ENCODE assay signal across 12 cellular contexts in genomic region chr15:68275165-68275746, GRCh38. TPM values are rescaled to one million over a fixed set of nuclear protein-coding genes. Genes with fewer than 3 reads are reported as not detected.
A peak's percentile ranks its signal among the peaks of the same experiment; 100 is the strongest.
DNase-seq lines count a peak whose midpoint lies in the region; ATAC-seq and TF ChIP-seq lines count a peak whose summit lies in the region.
"Had no signal": no experiment of that assay in that cellular context is flagged by ENCODE, and none has a peak within 500 bp of the region (broad histone marks: within the 10 kb centered on the region; RNA-seq: fewer than 3 reads in every experiment).

No MANE protein-coding gene starts in this region.

- DNase-seq in left lung (peak in 1 of 2 donors; percentile 37), stomach (peak; percentile 63), NCI-H524 (lab: John Stamatoyannopoulos, UW) (no peak)
- DNase-seq in activated CD8-positive, alpha-beta memory T cell treated with anti-CD3 and anti-CD28 coated beads, Interleukin-2, amount 50 U/mL, for 48 hours = no peak
- DNase-seq: activated CD4-positive, CD25-positive, alpha-beta regulatory T cell; activated gamma-delta T cell; NCI-H2171; thyroid gland had no signal

- H3K36me3 Mint-ChIP-seq in activated T-helper 17 cell treated with anti-CD3 and anti-CD28 coated beads, Interleukin-2, amount 50 U/mL, for 72 hours (ENCODE audit: low read depth) = peaks cover 20% of the 10 kb centered on the region

- intact Hi-C loops in left lung (cut with DNase I) = no loop called here
- intact Hi-C loops in stomach (cut with DNase I; ENCODE audit: low total_unique reads) = no loop called here

- no peak overlapping the region for H3K27ac Mint-ChIP-seq in activated T-helper 17 cell treated with anti-CD3 and anti-CD28 coated beads, Interleukin-2, amount 50 U/mL, for 72 hours

- POLR2A ChIA-PET in HEK293 (lab: Yijun Ruan, JAX) = no interaction called here

- no peak for ATAC-seq in activated T-helper 17 cell treated with anti-CD3 and anti-CD28 coated beads, Interleukin-2, amount 50 U/mL, for 72 hours (replicated peaks)
- ATAC-seq in left lung (peak; percentile 29), GM18502 (IDR thresholded peaks at IDR 0.05; ENCODE audit: poor library complexity, unreplicated experiment) (no peak), GM19035 (IDR thresholded peaks at IDR 0.05; ENCODE audit: unreplicated experiment) (no peak)

- CTCF ChIA-PET in HEK293 (lab: Yijun Ruan, JAX) = interaction anchor here (0.7 to 3.8 kb wide), 4 partner anchors 22 to 275 kb away, joined by 3 to 19 read pairs (median 6); no protein-coding TSS in a partner anchor

- peak overlapping the region; percentile 89 for H3K4me3 Mint-ChIP-seq in activated T-helper 17 cell treated with anti-CD3 and anti-CD28 coated beads, Interleukin-2, amount 50 U/mL, for 72 hours

- TF ChIP-seq EP300 in stomach (IDR thresholded peaks at IDR 0.05) = no peak

- peaks cover 0 to 7% of the 10 kb centered on the region in 2 experiments; a peak in 1 of 3 replicates for H3K36me3 ChIP-seq in HEK293 (ENCODE audit: control insufficient read depth in 2 of 2, insufficient read depth in 1 of 2, low read length in 2 of 2)
- H3K36me3 ChIP-seq in left lung = no peaks in the 10 kb centered on the region
- H3K36me3 ChIP-seq in stomach = no peaks in the 10 kb centered on the region
- H3K36me3 ChIP-seq: thyroid gland had no signal

- no peaks in the 10 kb centered on the region for H3K27me3 Mint-ChIP-seq in activated T-helper 17 cell treated with anti-CD3 and anti-CD28 coated beads, Interleukin-2, amount 50 U/mL, for 72 hours

- H3K9me3 ChIP-seq in HEK293 (ENCODE audit: control insufficient read depth, insufficient read depth, low read depth, low read length) (no peaks in the 10 kb centered on the region), left lung (no peaks in the 10 kb centered on the region), stomach (no peaks in the 10 kb centered on the region)
- H3K9me3 ChIP-seq: thyroid gland had no signal

- H3K4me1 ChIP-seq in HEK293 (ENCODE audit: control insufficient read depth, insufficient read depth, low read length) = peaks cover 14% of the 10 kb centered on the region
- H3K4me1 ChIP-seq in left lung = peaks cover 16 to 24% of the 10 kb centered on the region in 2 donors
- H3K4me1 ChIP-seq in stomach = peaks cover 45 to 69% (median 56%) of the 10 kb centered on the region in 4 donors

- no peak for TF ChIP-seq CTCF in HEK293 (tag by site-specific recombination; IDR thresholded peaks at IDR 0.05)
- TF ChIP-seq CTCF in left lung (IDR thresholded peaks at IDR 0.05) = no peak
- no peak for TF ChIP-seq CTCF in stomach (IDR thresholded peaks at IDR 0.05)

- H3K4me3 ChIP-seq in HEK293 (ENCODE audit: low read depth, low read length) = no peak overlapping the region
- no peak overlapping the region for H3K4me3 ChIP-seq in left lung
- no peak overlapping the region for H3K4me3 ChIP-seq in stomach
- H3K4me3 ChIP-seq: thyroid gland had no signal

- no peaks in the 10 kb centered on the region for H3K9me3 Mint-ChIP-seq in activated T-helper 17 cell treated with anti-CD3 and anti-CD28 coated beads, Interleukin-2, amount 50 U/mL, for 72 hours

- TF ChIP-seq POLR2A in stomach (IDR thresholded peaks at IDR 0.05) = no peak

- H3K4me1 Mint-ChIP-seq in activated T-helper 17 cell treated with anti-CD3 and anti-CD28 coated beads, Interleukin-2, amount 50 U/mL, for 72 hours = peaks cover 22% of the 10 kb centered on the region

- H3K27me3 ChIP-seq in left lung (no peaks in the 10 kb centered on the region), stomach (no peaks in the 10 kb centered on the region)
- H3K27me3 ChIP-seq: thyroid gland had no signal

- H3K27ac ChIP-seq in HEK293 (ENCODE audit: extremely low read depth, low read depth, low read length) = no peak overlapping the region
- H3K27ac ChIP-seq in left lung = peak overlapping the region; percentile 4 to 49
- peak overlapping the region; percentile 77 to 99 (median 97) for H3K27ac ChIP-seq in stomach
- H3K27ac ChIP-seq: thyroid gland had no signal

- WGBS in stomach, 5 donors = 29 to 50% (median 40%) methylated on average over 3 of the region's 3 CpGs

TF ChIP-seq in HEK293, 187 proteins besides CTCF, POLR2A, EP300 and RAD21:
- TF ChIP-seq OSR2 (tag by site-specific recombination; IDR thresholded peaks at IDR 0.05) (0 out of 2 replicates have a peak, but pooled peaks have one; percentile 15), KLF8 (tag by site-specific recombination; IDR thresholded peaks at IDR 0.05) (0 out of 2 replicates have a peak, but pooled peaks have one; percentile 20), ZNF48 (tag by site-specific recombination; IDR thresholded peaks at IDR 0.05) (no peak), ZNF341 (tag by site-specific recombination; IDR thresholded peaks at IDR 0.05; ENCODE audit: low read depth) (no peak), GFI1B (tag by site-specific recombination; IDR thresholded peaks at IDR 0.05) (no peak), ZNF292 (tag by site-specific recombination; IDR thresholded peaks at IDR 0.05; ENCODE audit: borderline replicate concordance, low read depth) (no peak), ZNF366 (tag by site-specific recombination; conservative IDR thresholded peaks at IDR 0.05) (no peak), GLIS1 (tag by site-specific recombination; IDR thresholded peaks at IDR 0.05) (no peak)
- TF ChIP-seq, protein P1, sequence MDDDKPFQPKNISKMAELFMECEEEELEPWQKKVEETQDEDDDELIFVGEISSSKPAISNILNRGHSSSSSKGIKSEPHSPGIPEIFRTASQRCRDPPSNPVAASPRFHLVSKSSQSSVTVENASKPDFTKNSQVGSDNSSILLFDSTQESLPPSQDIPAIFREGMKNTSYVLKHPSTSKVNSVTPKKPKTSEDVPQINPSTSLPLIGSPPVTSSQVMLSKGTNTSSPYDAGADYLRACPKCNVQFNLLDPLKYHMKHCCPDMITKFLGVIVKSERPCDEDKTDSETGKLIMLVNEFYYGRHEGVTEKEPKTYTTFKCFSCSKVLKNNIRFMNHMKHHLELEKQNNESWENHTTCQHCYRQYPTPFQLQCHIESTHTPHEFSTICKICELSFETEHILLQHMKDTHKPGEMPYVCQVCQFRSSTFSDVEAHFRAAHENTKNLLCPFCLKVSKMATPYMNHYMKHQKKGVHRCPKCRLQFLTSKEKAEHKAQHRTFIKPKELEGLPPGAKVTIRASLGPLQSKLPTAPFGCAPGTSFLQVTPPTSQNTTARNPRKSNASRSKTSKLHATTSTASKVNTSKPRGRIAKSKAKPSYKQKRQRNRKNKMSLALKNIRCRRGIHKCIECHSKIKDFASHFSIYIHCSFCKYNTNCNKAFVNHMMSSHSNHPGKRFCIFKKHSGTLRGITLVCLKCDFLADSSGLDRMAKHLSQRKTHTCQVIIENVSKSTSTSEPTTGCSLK (tag by site-specific recombination; IDR thresholded peaks at IDR 0.05) = no peak

RNA-seq across cellular contexts. Expression of gene FEM1B, which starts 2.3 kb away (rescaled TPM):
- total RNA-seq in activated T-helper 17 cell treated with anti-CD3 and anti-CD28 coated beads, Interleukin-2, amount 50 U/mL, for 72 hours = 10 to 100 TPM; 35.1 to 43.6 TPM
- total RNA-seq in left lung = 10 to 100 TPM; 44.1 to 44.4 TPM
- 10 to 100 TPM; 18.1 to 92.0 (median 31.2) TPM for total RNA-seq in stomach
- polyA plus RNA-seq in stomach = 10 to 100 TPM in 1 of 3 donors, 1 to 10 TPM in 2; 8.2 to 13.3 (median 9.9) TPM

RNA-seq across cellular contexts. Expression of gene CLN6, which starts 45.7 kb away (rescaled TPM):
- 10 to 100 TPM; 44.2 to 69.7 TPM for total RNA-seq in activated T-helper 17 cell treated with anti-CD3 and anti-CD28 coated beads, Interleukin-2, amount 50 U/mL, for 72 hours
- total RNA-seq in left lung = 10 to 100 TPM; 28.3 to 50.3 TPM
- total RNA-seq in stomach = 100 to 1,000 TPM in 1 of 5 donors, 10 to 100 TPM in 3, 1 to 10 TPM in 1; 6.4 to 151 (median 25.0) TPM
- polyA plus RNA-seq in stomach = 10 to 100 TPM in 1 of 3 donors, 1 to 10 TPM in 2; 8.7 to 17.1 (median 9.2) TPM
